Comparison of ENCODE assay signal across 1 cellular context in genomic region chr11:102761646-102762238, GRCh38.
TF ChIP-seq lines count a peak whose summit lies in the region.

No MANE protein-coding gene starts in this region.

TF ChIP-seq in A549, 52 proteins besides CTCF, POLR2A, EP300 and RAD21 (continued from another document):
- no peak for TF ChIP-seq ESRRA (IDR thresholded peaks at IDR 0.05; ENCODE audit: borderline replicate concordance, low read length)
- no peak for TF ChIP-seq SMC3 (IDR thresholded peaks at IDR 0.05)
- TF ChIP-seq SREBF2 (IDR thresholded peaks at IDR 0.05), result no peak
- no peak for TF ChIP-seq KDM1A (IDR thresholded peaks at IDR 0.05; ENCODE audit: low read depth)
- no peak for TF ChIP-seq NR3C1 (IDR thresholded peaks at IDR 0.05)
- TF ChIP-seq FOSB (CRISPR knock-in tag; IDR thresholded peaks at IDR 0.05), result no peak
- no peak for TF ChIP-seq ZSCAN20 (CRISPR knock-in tag; IDR thresholded peaks at IDR 0.05)
- no peak for TF ChIP-seq RARB (CRISPR knock-in tag; IDR thresholded peaks at IDR 0.05)
- TF ChIP-seq MAZ (IDR thresholded peaks at IDR 0.05; ENCODE audit: borderline replicate concordance, low read depth, low read length), result no peak
- no peak for TF ChIP-seq ZFP36 (IDR thresholded peaks at IDR 0.05; ENCODE audit: borderline replicate concordance, partially characterized antibody)
- no peak for TF ChIP-seq NPAS2 (CRISPR knock-in tag; IDR thresholded peaks at IDR 0.05; ENCODE audit: borderline replicate concordance)
- TF ChIP-seq KDM5A (IDR thresholded peaks at IDR 0.05), result no peak
- TF ChIP-seq HOXB13 (CRISPR knock-in tag; IDR thresholded peaks at IDR 0.05; ENCODE audit: low read depth), result no peak
- TF ChIP-seq RNF2 (IDR thresholded peaks at IDR 0.05; ENCODE audit: borderline replicate concordance, low read depth), result no peak
- no peak for TF ChIP-seq HEYL (CRISPR knock-in tag; IDR thresholded peaks at IDR 0.05)
